19 cellular contexts compared by ENCODE assay signal in the genomic region with DNA sequence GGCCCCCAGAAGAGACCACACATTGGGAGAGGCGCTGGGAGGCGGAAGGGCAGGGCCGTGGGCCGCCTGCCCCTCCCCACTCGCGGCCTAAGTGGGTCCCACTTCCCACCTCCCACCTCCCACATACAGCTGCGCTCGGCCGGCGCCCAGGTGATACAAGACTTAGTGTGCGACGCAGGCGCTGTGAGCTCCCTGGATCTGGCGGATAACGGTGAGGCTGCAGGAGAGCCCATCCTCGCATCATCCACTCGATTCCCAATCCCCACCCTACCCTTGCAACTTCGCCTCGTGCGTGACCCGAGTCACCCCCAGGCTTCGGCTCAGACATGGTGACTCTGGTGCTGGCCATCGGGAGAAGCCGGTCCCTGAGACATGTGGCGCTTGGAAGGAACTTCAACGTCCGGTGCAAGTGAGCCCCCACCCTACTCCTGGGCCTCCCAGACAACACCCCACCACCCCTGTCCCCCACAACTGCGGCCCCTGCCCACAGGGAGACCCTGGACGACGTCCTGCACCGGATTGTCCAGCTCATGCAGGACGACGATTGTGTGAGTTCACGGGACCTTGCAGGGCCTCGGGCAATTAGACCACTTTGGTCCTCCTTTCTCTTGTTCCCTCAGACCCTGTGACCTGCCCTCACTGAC.
"Had no signal": no experiment of that assay in that cellular context is flagged by ENCODE, and none has a peak within 500 bp of the region (broad histone marks: within the 10 kb centered on the region; RNA-seq: fewer than 3 reads in every experiment).

No MANE protein-coding gene starts in this region.

- H3K4me3 Mint-ChIP-seq: activated naive CD4-positive, alpha-beta T cell treated with anti-CD3 and anti-CD28 coated beads for 36 hours; activated naive CD8-positive, alpha-beta T cell treated with anti-CD3 and anti-CD28 coated beads, Interleukin-2, amount 50 U/mL, for 24 hours had no signal

- H3K9me3 Mint-ChIP-seq: activated naive CD4-positive, alpha-beta T cell treated with anti-CD3 and anti-CD28 coated beads for 36 hours; activated naive CD8-positive, alpha-beta T cell treated with anti-CD3 and anti-CD28 coated beads, Interleukin-2, amount 50 U/mL, for 24 hours; activated T-helper 2 cell treated with anti-CD3 and anti-CD28 coated beads, Interferon-gamma antibody, Interleukin-2, Interleukin-4, amounts not matched to agents 10 μg/mL and 5 μg/mL and 100 μg/mL, durations not matched to agents 14 hours and 24 hours and 36 hours; naive thymus-derived CD8-positive, alpha-beta T cell had no signal

- DNase-seq: activated CD4-positive, alpha-beta T cell treated with anti-CD3 and anti-CD28 coated beads, Interleukin-2, amount 50 U/mL, for 1 hour; activated CD4-positive, CD25-positive, alpha-beta regulatory T cell; activated naive CD4-positive, alpha-beta T cell treated with anti-CD3 and anti-CD28 coated beads for 36 hours; activated naive CD8-positive, alpha-beta T cell treated with anti-CD3 and anti-CD28 coated beads, Interleukin-2, amount 50 U/mL, for 24 hours; activated T-cell treated with anti-CD3 and anti-CD28 coated beads for 4 hours; dermis blood vessel endothelial cell; erythroblast; gastrocnemius medialis; heart left ventricle; left cardiac atrium; mammary epithelial cell; naive thymus-derived CD8-positive, alpha-beta T cell; stimulated activated naive CD8-positive, alpha-beta T cell treated with anti-CD3 and anti-CD28 coated beads, Interleukin-15, Interleukin-2, amounts not matched to agents 100 U/mL and 50 U/mL, for 24 hours; testis had no signal

- H3K27ac Mint-ChIP-seq: activated naive CD4-positive, alpha-beta T cell treated with anti-CD3 and anti-CD28 coated beads for 36 hours; activated naive CD8-positive, alpha-beta T cell treated with anti-CD3 and anti-CD28 coated beads, Interleukin-2, amount 50 U/mL, for 24 hours; activated T-helper 2 cell treated with anti-CD3 and anti-CD28 coated beads, Interferon-gamma antibody, Interleukin-2, Interleukin-4, amounts not matched to agents 10 μg/mL and 5 μg/mL and 100 μg/mL, durations not matched to agents 14 hours and 24 hours and 36 hours; progenitor cell of endocrine pancreas had no signal

- H3K27me3 ChIP-seq: testis had no signal

- H3K27me3 Mint-ChIP-seq: activated naive CD8-positive, alpha-beta T cell treated with anti-CD3 and anti-CD28 coated beads, Interleukin-2, amount 50 U/mL, for 24 hours; naive thymus-derived CD8-positive, alpha-beta T cell had no signal

- H3K36me3 ChIP-seq: ascending aorta, breast epithelium, gastrocnemius medialis, heart left ventricle had no signal

- ATAC-seq: activated naive CD8-positive, alpha-beta T cell treated with anti-CD3 and anti-CD28 coated beads, Interleukin-2, amount 50 U/mL, for 24 hours; gastrocnemius medialis; mucosa of descending colon; naive thymus-derived CD8-positive, alpha-beta T cell; stimulated activated naive CD8-positive, alpha-beta T cell treated with anti-CD3 and anti-CD28 coated beads, Interleukin-15, Interleukin-2, amounts not matched to agents 100 U/mL and 50 U/mL, for 24 hours had no signal

- H3K4me3 ChIP-seq: ascending aorta, gastrocnemius medialis, heart left ventricle, mucosa of descending colon had no signal

- H3K9me3 ChIP-seq: ascending aorta, breast epithelium, gastrocnemius medialis, heart left ventricle, mucosa of descending colon, testis had no signal

- H3K27ac ChIP-seq: ascending aorta, breast epithelium, gastrocnemius medialis, heart left ventricle, testis had no signal
